In genomic region chr16:67364610-67365256, GRCh38 we compare ENCODE assay signal across 1 cellular context.
TF ChIP-seq lines count a peak whose summit lies in the region.

No MANE protein-coding gene starts in this region.

TF ChIP-seq in GM12878, 131 proteins besides CTCF, POLR2A, EP300 and RAD21:
- TF ChIP-seq SPI1 (IDR thresholded peaks at IDR 0.05; ENCODE audit: borderline replicate concordance, insufficient read depth, low read depth, low read length) = peak; percentile 70
- no peak for TF ChIP-seq SIX5 (IDR thresholded peaks at IDR 0.05; ENCODE audit: low read depth, low read length, severe bottlenecking)
